ENCODE assay signal across 18 cellular contexts in the genomic region with DNA sequence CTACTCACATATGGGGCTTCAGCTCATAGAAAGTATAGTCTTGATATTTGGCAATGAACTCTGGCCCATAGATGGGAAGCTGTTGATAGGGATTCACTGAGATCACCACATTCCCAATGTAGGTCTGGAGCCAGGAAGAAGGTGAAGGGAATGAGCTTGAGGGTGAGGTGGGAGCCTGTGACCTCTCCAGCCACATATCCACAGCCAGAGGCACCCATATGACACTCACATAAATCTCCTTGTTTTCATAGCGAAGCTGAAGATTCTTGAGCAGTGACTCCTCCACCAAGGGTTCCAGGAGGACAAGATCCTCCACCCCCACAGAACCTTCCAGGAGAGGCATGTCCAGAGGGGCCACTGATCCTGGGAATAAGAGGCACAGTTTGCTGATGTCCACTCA. TPM values are rescaled to one million over a fixed set of nuclear protein-coding genes. Genes with fewer than 3 reads are reported as not detected.
DNase-seq lines count a peak whose midpoint lies in the region; ATAC-seq, FAIRE-seq and TF ChIP-seq lines count a peak whose summit lies in the region.
"Had no signal": no experiment of that assay in that cellular context is flagged by ENCODE, and none has a peak within 500 bp of the region (broad histone marks: within the 10 kb centered on the region; RNA-seq: fewer than 3 reads in every experiment).

No MANE protein-coding gene starts in this region.

- peak overlapping the region; percentile 72; the same call in 1 of the 2 replicates for H3K27ac ChIP-seq in 22Rv1
- H3K27ac ChIP-seq in CD4-positive, alpha-beta T cell (ENCODE audit: low read depth, low read length), result no peak overlapping the region
- H3K27ac ChIP-seq: BLaER1, KMS-11, psoas muscle had no signal

- no peaks in the 10 kb centered on the region for H3K9me3 Mint-ChIP-seq in CD4-positive, alpha-beta T cell
- H3K9me3 Mint-ChIP-seq in endothelial cell (ENCODE audit: unreplicated experiment), result no peaks in the 10 kb centered on the region
- H3K9me3 Mint-ChIP-seq: activated naive CD4-positive, alpha-beta T cell treated with anti-CD3 and anti-CD28 coated beads for 36 hours; type B pancreatic cell had no signal

- H3K4me1 ChIP-seq in HAP-1, result no peaks in the 10 kb centered on the region; the same call in 1 of the 2 replicates
- H3K4me1 ChIP-seq: psoas muscle had no signal

- intact Hi-C loops in CD4-positive, alpha-beta T cell (cut with DNase I, micrococcal nuclease), result no loop called here

- POLR2A ChIA-PET in CD4-positive, alpha-beta T cell (lab: Charles Lee), result interaction anchor here (0.8 to 1.8 kb wide), 5 partner anchors 17 to 64 kb away, joined by 3 to 10 read pairs (median 5); partner anchors contain the start of gene STAT6

- DNase-seq in CD4-positive, alpha-beta T cell, result no peak
- peak; percentile 20 for DNase-seq in RCC 7860 (ENCODE audit: low spot score)
- DNase-seq in glomerular visceral epithelial cell (ENCODE audit: extremely low spot score), result peak; percentile 34
- DNase-seq in endothelial cell (ENCODE audit: low spot score), result no peak
- DNase-seq in HAP-1 (ENCODE audit: low spot score in 2 of 2), result no peak
- DNase-seq: caudate nucleus, glutamatergic neuron, NCI-H1694, psoas muscle had no signal

- TF ChIP-seq CTCF in 22Rv1 (IDR thresholded peaks at IDR 0.05), result no peak
- TF ChIP-seq CTCF in CD4-positive, alpha-beta T cell (IDR thresholded peaks at IDR 0.05), result no peak
- no peak for TF ChIP-seq CTCF in endothelial cell (IDR thresholded peaks at IDR 0.05; ENCODE audit: unreplicated experiment)

- no peak for ATAC-seq in CD4-positive, alpha-beta T cell (ENCODE audit: poor library complexity)
- ATAC-seq in HG02973 (IDR thresholded peaks at IDR 0.05; ENCODE audit: unreplicated experiment) (no peak), HG02610 (IDR thresholded peaks at IDR 0.05; ENCODE audit: unreplicated experiment) (no peak)
- ATAC-seq: psoas muscle had no signal

- in situ Hi-C loops in HAP-1 (cut with MboI; ENCODE audit: low sequenced_read_pairs), result no loop called here

- no peaks in the 10 kb centered on the region for H3K36me3 ChIP-seq in HAP-1 (replicated peaks)
- H3K36me3 ChIP-seq: BLaER1 had no signal

- H3K9me3 ChIP-seq in CD4-positive, alpha-beta T cell (ENCODE audit: control insufficient read depth, low read length), result no peaks in the 10 kb centered on the region
- no peaks in the 10 kb centered on the region for H3K9me3 ChIP-seq in HAP-1
- H3K9me3 ChIP-seq: BLaER1, psoas muscle had no signal

- CTCF ChIA-PET in CD4-positive, alpha-beta T cell (lab: Charles Lee), result interaction anchor here (0.7 to 2.0 kb wide), 5 partner anchors 11 to 76 kb away, joined by 3 to 5 read pairs (median 4); no protein-coding TSS in a partner anchor

- no peaks in the 10 kb centered on the region for H3K27me3 Mint-ChIP-seq in CD4-positive, alpha-beta T cell
- peaks cover 5% of the 10 kb centered on the region for H3K27me3 Mint-ChIP-seq in endothelial cell (ENCODE audit: unreplicated experiment)

- no peaks in the 10 kb centered on the region for H3K36me3 Mint-ChIP-seq in CD4-positive, alpha-beta T cell (ENCODE audit: low read depth)
- peaks cover 3% of the 10 kb centered on the region for H3K36me3 Mint-ChIP-seq in endothelial cell (ENCODE audit: low read depth, unreplicated experiment)
- H3K36me3 Mint-ChIP-seq: type B pancreatic cell had no signal

- peaks cover 33% of the 10 kb centered on the region for H3K4me1 Mint-ChIP-seq in CD4-positive, alpha-beta T cell (ENCODE audit: low read depth)
- peaks cover 15% of the 10 kb centered on the region for H3K4me1 Mint-ChIP-seq in endothelial cell (ENCODE audit: unreplicated experiment)

- FAIRE-seq in RCC 7860 (lab: Jason Lieb, UNC), result no peak
- FAIRE-seq: endothelial cell of umbilical vein had no signal

- no peaks in the 10 kb centered on the region for H3K27me3 ChIP-seq in CD4-positive, alpha-beta T cell (ENCODE audit: control insufficient read depth, insufficient read depth, low read length)
- peaks cover 3% of the 10 kb centered on the region; the same call in 1 of the 2 replicates for H3K27me3 ChIP-seq in HAP-1 (ENCODE audit: low read depth)
- H3K27me3 ChIP-seq: BLaER1 had no signal

- no peak overlapping the region for H3K4me3 ChIP-seq in HAP-1
- H3K4me3 ChIP-seq: BLaER1, psoas muscle had no signal

- H3K27ac Mint-ChIP-seq in CD4-positive, alpha-beta T cell, result peak overlapping the region; percentile 47
- H3K27ac Mint-ChIP-seq in endothelial cell (ENCODE audit: unreplicated experiment), result no peak overlapping the region
- H3K27ac Mint-ChIP-seq: type B pancreatic cell had no signal

- H3K4me3 Mint-ChIP-seq in CD4-positive, alpha-beta T cell, result no peak overlapping the region
- H3K4me3 Mint-ChIP-seq in endothelial cell (ENCODE audit: unreplicated experiment), result no peak overlapping the region
- H3K4me3 Mint-ChIP-seq: activated naive CD4-positive, alpha-beta T cell treated with anti-CD3 and anti-CD28 coated beads for 36 hours had no signal

RNA-seq across cellular contexts. Expression of gene MYO1A, which starts 1.9 kb away (rescaled TPM):
- 1 to 10 TPM; 1.0 to 1.1 TPM for total RNA-seq in CD4-positive, alpha-beta T cell
- 0.36 TPM for total RNA-seq in endothelial cell (ENCODE audit: unreplicated experiment)
- total RNA-seq: endothelial cell of umbilical vein, NCI-H460 had no signal

RNA-seq across cellular contexts. Expression of gene NEMP1, which starts 30.6 kb away (rescaled TPM):
- total RNA-seq in CD4-positive, alpha-beta T cell, result 1 to 10 TPM; 7.2 to 9.9 TPM
- 17.6 TPM for total RNA-seq in endothelial cell (ENCODE audit: unreplicated experiment)

RNA-seq across cellular contexts. Expression of gene TAC3, which starts 31.7 kb away (rescaled TPM):
- not detected for total RNA-seq in CD4-positive, alpha-beta T cell
- 18.0 TPM for total RNA-seq in endothelial cell (ENCODE audit: unreplicated experiment)
- total RNA-seq: endothelial cell of umbilical vein, NCI-H460, psoas muscle had no signal

RNA-seq across cellular contexts. Expression of gene NAB2, which starts 40.9 kb away (rescaled TPM):
- 1 to 10 TPM; 4.8 to 6.1 TPM for total RNA-seq in CD4-positive, alpha-beta T cell
- 14.0 TPM for total RNA-seq in endothelial cell (ENCODE audit: unreplicated experiment)

RNA-seq across cellular contexts. Expression of gene ZBTB39, which starts 41.6 kb away (rescaled TPM):
- total RNA-seq in CD4-positive, alpha-beta T cell, result 1 to 10 TPM; 6.9 to 8.0 TPM
- 23.9 TPM for total RNA-seq in endothelial cell (ENCODE audit: unreplicated experiment)

Comparison
In these comparisons a context has a peak if more than half of its experiments do, and no peak if none do; other contexts are left out.
1. DNase-seq: peak in RCC 7860 (single experiment) and glomerular visceral epithelial cell (single experiment); none in CD4-positive, alpha-beta T cell (0 of 10), endothelial cell (single experiment) and HAP-1 (0 of 2).
2. RNA of gene TAC3, which starts 31.7 kb away (total RNA-seq): 18.0 TPM in endothelial cell (single experiment); not detected in CD4-positive, alpha-beta T cell; every median in the first group is over 10 times any median in the second.